ENCODE assay signal across 17 cellular contexts in the genomic region with DNA sequence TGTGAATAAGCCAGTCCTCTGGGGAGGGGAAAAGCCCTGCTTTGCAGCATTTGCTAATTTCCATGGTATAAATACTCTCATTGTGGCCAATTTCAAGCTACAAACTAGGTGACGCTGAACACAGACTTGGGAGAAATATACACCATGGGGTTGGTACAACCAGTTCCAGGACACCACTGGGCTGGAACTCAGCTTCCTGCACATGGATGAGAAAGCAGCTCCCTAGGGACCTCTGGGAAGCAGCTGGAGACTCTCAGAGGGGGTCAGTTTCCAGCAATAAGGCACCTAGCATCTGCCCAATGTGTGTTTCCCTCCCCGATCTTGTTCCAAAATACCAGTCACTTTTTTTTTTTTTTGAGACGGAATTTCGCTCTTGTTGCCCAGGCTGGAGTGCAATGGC.
"Had no signal": no experiment of that assay in that cellular context is flagged by ENCODE, and none has a peak within 500 bp of the region (broad histone marks: within the 10 kb centered on the region; RNA-seq: fewer than 3 reads in every experiment).

No MANE protein-coding gene starts in this region.

- H3K36me3 ChIP-seq: heart right ventricle, neutrophil, thoracic aorta had no signal

- H3K27ac ChIP-seq: heart right ventricle, neutrophil, skin epidermis, thoracic aorta had no signal

- H3K4me3 ChIP-seq: dorsolateral prefrontal cortex, heart right ventricle, skin epidermis, thoracic aorta had no signal

- DNase-seq: cortex of kidney; dorsolateral prefrontal cortex; effector memory CD4-positive, alpha-beta T cell; heart right ventricle; islet precursor cell; naive thymus-derived CD4-positive, alpha-beta T cell; nephron progenitor cell; stimulated activated CD4-positive, alpha-beta T cell treated with anti-CD3 and anti-CD28 coated beads, Interleukin-2, amount 100 ng/mL, for 24 hours; stimulated activated CD4-positive, alpha-beta T cell treated with anti-CD3 and anti-CD28 coated beads, Interleukin-4, amount 100 ng/mL, for 4 hours; stimulated activated naive B cell treated with anti-CD40 and anti-IgM and Interleukin-4, amounts not matched to agents 10 μg/mL and 1 μg/mL and 100 μg/mL, for 72 hours; stimulated activated naive CD8-positive, alpha-beta T cell treated with anti-CD3 and anti-CD28 coated beads, Interleukin-15, amount 100 ng/mL, for 72 hours had no signal

- H3K9me3 ChIP-seq: heart right ventricle, neutrophil, thoracic aorta had no signal

- ATAC-seq: esophagus mucosa; heart right ventricle; left lobe of liver; naive thymus-derived CD4-positive, alpha-beta T cell; sciatic nerve; stimulated activated naive B cell treated with anti-CD40 and anti-IgM and Interleukin-4, amounts not matched to agents 10 μg/mL and 1 μg/mL and 100 μg/mL, for 72 hours; stimulated activated naive CD8-positive, alpha-beta T cell treated with anti-CD3 and anti-CD28 coated beads, Interleukin-15, amount 100 ng/mL, for 72 hours had no signal

- H3K27me3 ChIP-seq: dorsolateral prefrontal cortex, heart right ventricle, neutrophil had no signal
